8 cellular contexts compared by ENCODE assay signal in genomic region chr11:110192604-110193282, GRCh38.
DNase-seq lines count a peak whose midpoint lies in the region; ATAC-seq lines count a peak whose summit lies in the region.
"Not testable (repeated sequence)": the region's sequence is repeated elsewhere in the genome, so short reads cannot be mapped to it uniquely, and the experiment has no call there.

No MANE protein-coding gene starts in this region.

- H3K27me3 Mint-ChIP-seq in activated CD8-positive, alpha-beta memory T cell treated with anti-CD3 and anti-CD28 coated beads, Interleukin-2, amount 10 ng/mL, durations not matched to agents 7 days and 5 days, result peaks cover 17% of the 10 kb centered on the region

- not testable (repeated sequence) for H3K4ac ChIP-seq in neuronal stem cell (ENCODE audit: low read length)

- CTCF ChIA-PET in activated CD8-positive, alpha-beta memory T cell treated with anti-CD3 and anti-CD28 coated beads, Interleukin-2, amount 10 ng/mL, durations not matched to agents 7 days and 5 days (lab: Charles Lee), result interaction anchor here (0.8 kb wide), 1 partner anchor 217 kb away, joined by 3 read pairs; no protein-coding TSS in a partner anchor

- not testable (repeated sequence) for H3K4me3 ChIP-seq in neuronal stem cell (ENCODE audit: low read length in 2 of 2)

- H3K9me3 Mint-ChIP-seq in activated CD8-positive, alpha-beta memory T cell treated with anti-CD3 and anti-CD28 coated beads, Interleukin-2, amount 10 ng/mL, durations not matched to agents 7 days and 5 days (ENCODE audit: low read depth), result not testable (repeated sequence)

- H3K9ac ChIP-seq in neuronal stem cell (ENCODE audit: low read depth, low read length, poor library complexity), result not testable (repeated sequence)

- H3K79me1 ChIP-seq in neuronal stem cell (ENCODE audit: low read depth, low read length), result not testable (repeated sequence)

- not testable (repeated sequence) for H3K9me3 ChIP-seq in neuronal stem cell (replicated peaks in 1 of 2; ENCODE audit: control insufficient read depth in 2 of 2, insufficient read depth in 1 of 2, low read depth in 1 of 2, low read length in 2 of 2)

- not testable (repeated sequence) for H3K27me3 ChIP-seq in neuronal stem cell (ENCODE audit: control insufficient read depth in 3 of 3, insufficient read depth in 3 of 3, low read depth in 1 of 3, low read length in 3 of 3)

- not testable (repeated sequence) for H3K27ac ChIP-seq in neuronal stem cell (replicated peaks; ENCODE audit: low read length)

- not testable (repeated sequence) for H2AFZ ChIP-seq in neuronal stem cell (ENCODE audit: low read length)

- DNase-seq in GF-D8 (lab: John Stamatoyannopoulos, UW), result peak; percentile 50
- peak; percentile 78 for DNase-seq in NAMALWA (ENCODE audit: low spot score)
- not testable (repeated sequence) for DNase-seq in activated CD8-positive, alpha-beta memory T cell treated with anti-CD3 and anti-CD28 coated beads, Interleukin-2, amount 10 ng/mL, durations not matched to agents 7 days and 5 days; neuronal stem cell (ENCODE audit: low spot score)

- not testable (repeated sequence) for H3K36me3 Mint-ChIP-seq in activated CD8-positive, alpha-beta memory T cell treated with anti-CD3 and anti-CD28 coated beads, Interleukin-2, amount 10 ng/mL, durations not matched to agents 7 days and 5 days

- H3K14ac ChIP-seq in neuronal stem cell (ENCODE audit: low read length), result not testable (repeated sequence)

- not testable (repeated sequence) for H2BK5ac ChIP-seq in neuronal stem cell (ENCODE audit: low read length)

- H4K8ac ChIP-seq in neuronal stem cell (ENCODE audit: low read depth, low read length), result not testable (repeated sequence)

- H2AK5ac ChIP-seq in neuronal stem cell (ENCODE audit: low read depth, low read length), result not testable (repeated sequence)

- H3K27ac Mint-ChIP-seq in activated CD8-positive, alpha-beta memory T cell treated with anti-CD3 and anti-CD28 coated beads, Interleukin-2, amount 10 ng/mL, durations not matched to agents 7 days and 5 days, result not testable (repeated sequence)

- H3K18ac ChIP-seq in neuronal stem cell (ENCODE audit: low read length), result not testable (repeated sequence)

- not testable (repeated sequence) for H2BK15ac ChIP-seq in neuronal stem cell (ENCODE audit: low read length)

- H2BK120ac ChIP-seq in neuronal stem cell (ENCODE audit: low read depth, low read length), result not testable (repeated sequence)

- ATAC-seq in GM18907 (IDR thresholded peaks at IDR 0.05; ENCODE audit: unreplicated experiment) (peak; percentile 71), GM21529 (IDR thresholded peaks at IDR 0.05; ENCODE audit: unreplicated experiment) (peak; percentile 76), HG02938 (IDR thresholded peaks at IDR 0.05; ENCODE audit: unreplicated experiment) (peak; percentile 85), HG03378 (IDR thresholded peaks at IDR 0.05; ENCODE audit: unreplicated experiment) (peak; percentile 79)
- peak; percentile 69 for ATAC-seq in activated CD8-positive, alpha-beta memory T cell treated with anti-CD3 and anti-CD28 coated beads, Interleukin-2, amount 10 ng/mL, durations not matched to agents 7 days and 5 days

- H3K36me3 ChIP-seq in neuronal stem cell (replicated peaks in 1 of 2; ENCODE audit: control insufficient read depth in 2 of 2, insufficient read depth in 2 of 2, low read length in 2 of 2), result not testable (repeated sequence)

- peaks cover 14% of the 10 kb centered on the region for H3K4me1 Mint-ChIP-seq in activated CD8-positive, alpha-beta memory T cell treated with anti-CD3 and anti-CD28 coated beads, Interleukin-2, amount 10 ng/mL, durations not matched to agents 7 days and 5 days

- not testable (repeated sequence) for H3K23ac ChIP-seq in neuronal stem cell (ENCODE audit: low read depth, low read length, poor library complexity)

- H2BK12ac ChIP-seq in neuronal stem cell (ENCODE audit: low read length), result not testable (repeated sequence)

- H3K4me1 ChIP-seq in neuronal stem cell (ENCODE audit: control insufficient read depth in 2 of 2, insufficient read depth in 1 of 2, low read depth in 1 of 2, low read length in 2 of 2), result not testable (repeated sequence)

- not testable (repeated sequence) for H3K4me3 Mint-ChIP-seq in activated CD8-positive, alpha-beta memory T cell treated with anti-CD3 and anti-CD28 coated beads, Interleukin-2, amount 10 ng/mL, durations not matched to agents 7 days and 5 days

- no CpG with 5 or more reads among the region's 4 CpGs for WGBS in neuronal stem cell (ENCODE audit: extremely low coverage in 2 of 2, insufficient read length in 2 of 2, insufficient replicate concordance in 1 of 2), 2 donors

- H4K91ac ChIP-seq in neuronal stem cell (ENCODE audit: low read depth, low read length, poor library complexity), result not testable (repeated sequence)

- H3K4me2 ChIP-seq in neuronal stem cell (ENCODE audit: insufficient read depth, low read length, poor library complexity, severe bottlenecking), result peak overlapping the region; percentile 2
